In genomic region chr17:56972111-56972730, GRCh38 we compare ENCODE assay signal across 23 cellular contexts. TPM values are rescaled to one million over a fixed set of nuclear protein-coding genes. Genes with fewer than 3 reads are reported as not detected.
DNase-seq lines count a peak whose midpoint lies in the region; ATAC-seq, FAIRE-seq and TF ChIP-seq lines count a peak whose summit lies in the region.
"Had no signal": no experiment of that assay in that cellular context is flagged by ENCODE, and none has a peak within 500 bp of the region (broad histone marks: within the 10 kb centered on the region; RNA-seq: fewer than 3 reads in every experiment).

No MANE protein-coding gene starts in this region.

- peak overlapping the region in 2 of 3 experiments; percentile 18 to 53 for H3K27ac Mint-ChIP-seq in nephron
- H3K27ac Mint-ChIP-seq: CD8-positive, alpha-beta memory T cell had no signal

- H3K9ac ChIP-seq in OCI-LY3 (ENCODE audit: low read length): no peak overlapping the region

- H4K20me1 ChIP-seq in OCI-LY3 (ENCODE audit: insufficient read depth, low read length): no peaks in the 10 kb centered on the region

- H3K4me3 ChIP-seq in OCI-LY3 (ENCODE audit: low read length): no peak overlapping the region
- H3K4me3 ChIP-seq in effector memory CD4-positive, alpha-beta T cell (ENCODE audit: insufficient read depth, low read depth, low read length, poor library complexity, severe bottlenecking): no peak overlapping the region
- H3K4me3 ChIP-seq: GM12878 had no signal

- peaks cover 14% of the 10 kb centered on the region for H3K9me3 Mint-ChIP-seq in nephron

- DNase-seq in left colon (no peak), urothelium cell line (ENCODE audit: low spot score) (no peak), middle frontal gyrus (ENCODE audit: extremely low spot score, low spot score) (no peak), Right ventricle myocardium inferior (ENCODE audit: missing footprints) (no peak)
- no peak for DNase-seq in NK-92 treated with Interleukin-12 subunit alpha and Interleukin-12 subunit beta, amount 100 ng/mL, for 24 hours (lab: John Stamatoyannopoulos, UW)
- DNase-seq in effector memory CD4-positive, alpha-beta T cell: no peak
- DNase-seq: ACHN; BE2C; C1 segment of cervical spinal cord; CD4-positive, CD25-positive, alpha-beta regulatory T cell; CD8-positive, alpha-beta memory T cell; COR-L47; DMS 273 treated with DMSO at 0.1 percent for 48 hours; DMS53; DND-41; EL; GOT3; H7 had no signal

- H3K36me3 ChIP-seq in OCI-LY3 (replicated peaks; ENCODE audit: low read depth, low read length): no peaks in the 10 kb centered on the region
- H3K36me3 ChIP-seq in effector memory CD4-positive, alpha-beta T cell (ENCODE audit: control insufficient read depth, insufficient read depth, low read length): no peaks in the 10 kb centered on the region
- H3K36me3 ChIP-seq: BE2C had no signal

- no peaks in the 10 kb centered on the region for H3K79me2 ChIP-seq in OCI-LY3 (ENCODE audit: low read length)

- FAIRE-seq in urothelium cell line (lab: Jason Lieb, UNC): peak; percentile 35
- FAIRE-seq: A204.1, GM12878 had no signal

- peaks cover 9% of the 10 kb centered on the region for H3K27me3 Mint-ChIP-seq in nephron (ENCODE audit: low read depth)

- intact Hi-C loops in left colon (cut with DNase I, micrococcal nuclease): no loop called here
- intact Hi-C loops in Right ventricle myocardium inferior (cut with DNase I): no loop called here

- H3K27ac ChIP-seq in OCI-LY3 (ENCODE audit: low read length): no peak overlapping the region
- no peak overlapping the region for H3K27ac ChIP-seq in effector memory CD4-positive, alpha-beta T cell (ENCODE audit: insufficient read depth, low read length, poor library complexity, severe bottlenecking)

- H3K4me2 ChIP-seq in OCI-LY3 (ENCODE audit: low read length): no peak overlapping the region

- H3K4me3 Mint-ChIP-seq in nephron: no peak overlapping the region
- H3K4me3 Mint-ChIP-seq: CD4-positive, CD25-positive, alpha-beta regulatory T cell; CD8-positive, alpha-beta memory T cell had no signal

- H3K9me3 ChIP-seq in OCI-LY3 (ENCODE audit: insufficient read depth, low read length): no peaks in the 10 kb centered on the region
- no peaks in the 10 kb centered on the region for H3K9me3 ChIP-seq in effector memory CD4-positive, alpha-beta T cell (ENCODE audit: control insufficient read depth, low read length)
- H3K9me3 ChIP-seq: BE2C had no signal

- H2AFZ ChIP-seq in OCI-LY3 (ENCODE audit: low read depth, low read length): 0 out of 2 replicates have a peak overlapping the region, but pooled peaks have one; percentile 30

- H3K4me1 ChIP-seq in OCI-LY3 (ENCODE audit: low read length): no peaks in the 10 kb centered on the region
- no peaks in the 10 kb centered on the region for H3K4me1 ChIP-seq in effector memory CD4-positive, alpha-beta T cell (ENCODE audit: control insufficient read depth, insufficient read depth, low read length, poor library complexity, severe bottlenecking)
- H3K4me1 ChIP-seq: BE2C had no signal

- 0 out of 2 replicates have a peak, but pooled peaks cover 11% of the 10 kb centered on the region for H3K27me3 ChIP-seq in OCI-LY3 (ENCODE audit: low read depth, low read length)
- H3K27me3 ChIP-seq in effector memory CD4-positive, alpha-beta T cell (replicated peaks; ENCODE audit: control insufficient read depth, insufficient read depth, low read length, poor library complexity, severe bottlenecking): no peaks in the 10 kb centered on the region
- H3K27me3 ChIP-seq: BE2C had no signal

- ATAC-seq in left colon (peak; percentile 61), Right ventricle myocardium inferior (no peak)
- ATAC-seq: GM12878, HCT116 had no signal

- TF ChIP-seq CTCF in OCI-LY3 (IDR thresholded peaks at IDR 0.05; ENCODE audit: low read depth, low read length) (no peak), nephron (IDR thresholded peaks at IDR 0.05; ENCODE audit: unreplicated experiment in 3 of 3) (no peak)

- H3K36me3 Mint-ChIP-seq in nephron (ENCODE audit: low read depth): no peaks in the 10 kb centered on the region

- peaks cover 21% of the 10 kb centered on the region for H3K4me1 Mint-ChIP-seq in nephron

RNA-seq across cellular contexts. Expression of gene SCPEP1, which starts 5.7 kb away (rescaled TPM):
- total RNA-seq in left colon: 10 to 100 TPM; 15.3 to 30.9 TPM
- total RNA-seq in Right ventricle myocardium inferior: 93.8 TPM

RNA-seq across cellular contexts. Expression of gene COIL, which starts 11.4 kb away (rescaled TPM):
- total RNA-seq in left colon: 10 to 100 TPM; 11.6 to 12.5 TPM
- 8.7 TPM for total RNA-seq in Right ventricle myocardium inferior

RNA-seq across cellular contexts. Expression of gene TRIM25, which starts 58.4 kb away (rescaled TPM):
- 100 to 1,000 TPM; 101 to 103 TPM for total RNA-seq in left colon
- 22.5 TPM for total RNA-seq in Right ventricle myocardium inferior
